In the genomic region with DNA sequence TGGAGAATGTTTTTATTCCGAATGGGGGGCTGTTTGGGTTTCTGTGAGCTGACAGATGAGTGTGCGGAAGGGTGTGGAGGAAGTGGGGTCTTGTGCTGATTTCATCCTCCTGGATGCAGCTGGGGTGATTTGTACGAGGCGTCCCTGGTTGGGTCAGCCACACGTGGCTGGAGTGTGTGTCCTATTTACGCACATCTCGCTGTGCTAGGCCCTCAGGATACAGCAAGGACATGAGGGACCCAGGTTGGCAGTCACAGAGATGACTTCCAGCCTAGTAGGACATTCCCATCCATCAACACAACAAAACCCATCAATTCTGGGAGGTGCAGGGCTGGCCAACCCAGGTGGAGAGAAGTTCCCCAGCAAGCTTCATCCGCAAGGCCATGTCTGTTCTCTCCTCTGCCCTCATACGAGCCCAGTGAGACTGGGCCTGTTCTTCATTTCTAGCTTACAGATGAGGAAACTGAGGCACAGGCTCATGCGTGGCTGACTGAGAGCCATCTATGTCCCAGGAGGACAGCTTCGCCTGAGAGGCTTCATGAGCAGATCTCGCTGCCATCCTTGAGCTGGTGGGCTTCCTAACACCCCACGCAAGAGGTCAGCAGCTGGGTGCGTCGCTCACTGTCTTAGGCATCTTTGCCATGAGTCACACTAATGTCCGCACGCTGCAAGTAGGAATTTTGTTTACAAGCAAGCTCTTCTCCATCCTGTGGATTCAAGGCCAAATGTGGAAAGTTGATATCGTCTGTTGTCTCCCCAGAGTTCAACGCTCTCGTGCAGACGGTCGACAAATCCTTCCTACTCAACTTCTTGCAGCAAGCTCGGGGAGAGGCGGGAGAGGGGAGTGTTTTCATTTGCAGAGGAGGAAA, we compare ENCODE assay signal across 14 cellular contexts. TPM values are rescaled to one million over a fixed set of nuclear protein-coding genes. Genes with fewer than 3 reads are reported as not detected.
DNase-seq lines count a peak whose midpoint lies in the region; ATAC-seq and TF ChIP-seq lines count a peak whose summit lies in the region.
"Had no signal": no experiment of that assay in that cellular context is flagged by ENCODE, and none has a peak within 500 bp of the region (broad histone marks: within the 10 kb centered on the region; RNA-seq: fewer than 3 reads in every experiment).

No MANE protein-coding gene starts in this region.

- no peak overlapping the region for H3K27ac Mint-ChIP-seq in GM23338

- no peaks in the 10 kb centered on the region for H3K27me3 Mint-ChIP-seq in GM23338 (ENCODE audit: insufficient read depth, low read depth, poor library complexity)

- H3F3A ChIP-seq in GM23338 (replicated peaks; ENCODE audit: low read depth), result no peaks in the 10 kb centered on the region

- H3K4me1 Mint-ChIP-seq in GM23338, result peaks cover 10% of the 10 kb centered on the region

- no peak overlapping the region for H3K27ac ChIP-seq in GM23338 (ENCODE audit: low read depth)
- H3K27ac ChIP-seq in foreskin keratinocyte, result no peak overlapping the region
- H3K27ac ChIP-seq: psoas muscle had no signal

- H3K27me3 ChIP-seq in GM23338 (ENCODE audit: insufficient read depth) (no peaks in the 10 kb centered on the region), foreskin keratinocyte (no peaks in the 10 kb centered on the region)

- H2AFZ ChIP-seq in GM23338, result 0 out of 2 replicates have a peak overlapping the region, but pooled peaks have one; percentile 23

- H4K20me1 ChIP-seq in GM23338 (replicated peaks; ENCODE audit: insufficient read depth), result no peaks in the 10 kb centered on the region

- TF ChIP-seq CTCF in AG09319 (IDR thresholded peaks at IDR 0.05; ENCODE audit: low read depth, low read length) (no peak), GM23338 (conservative IDR thresholded peaks at IDR 0.05; ENCODE audit: low read depth in 2 of 2) (no peak), foreskin keratinocyte (conservative IDR thresholded peaks at IDR 0.05) (no peak)

- no peaks in the 10 kb centered on the region for H3K79me2 ChIP-seq in GM23338 (replicated peaks; ENCODE audit: insufficient read depth)

- no peak overlapping the region for H3K4me2 ChIP-seq in GM23338

- no peak overlapping the region for H3K4me3 ChIP-seq in GM23338
- H3K4me3 ChIP-seq: psoas muscle had no signal

- ATAC-seq in GM23338 (no peak), foreskin keratinocyte (no peak)
- ATAC-seq: psoas muscle had no signal

- no peak overlapping the region for H3K4me3 Mint-ChIP-seq in GM23338

- DNase-seq in AG09319 (ENCODE audit: extremely low read depth, low read depth) (peak; percentile 58), GM23338 (ENCODE audit: low spot score) (no peak), amniotic epithelial cell (ENCODE audit: low read depth) (peak; percentile 91), lung microvascular endothelial cell (ENCODE audit: low read depth in 2 of 2) (peak; percentile 26 to 89), foreskin keratinocyte (no peak), cerebellum (ENCODE audit: low spot score) (no peak), Ammon's horn (ENCODE audit: low spot score) (no peak), activated gamma-delta T cell (lab: John Stamatoyannopoulos, UW) (no peak)
- DNase-seq: BE2C; effector CD8-positive, alpha-beta T cell; NCI-H524; psoas muscle; RPMI8226; stimulated activated CD4-positive, alpha-beta T cell treated with anti-CD3 and anti-CD28 coated beads, Interleukin-2, amount 100 ng/mL, for 24 hours had no signal

- no peaks in the 10 kb centered on the region for H3K9me3 Mint-ChIP-seq in GM23338

- H3K4me1 ChIP-seq in GM23338 (ENCODE audit: insufficient read depth) (no peaks in the 10 kb centered on the region), foreskin keratinocyte (no peaks in the 10 kb centered on the region)
- H3K4me1 ChIP-seq: BE2C, psoas muscle had no signal

- no peaks in the 10 kb centered on the region for H3K9me2 ChIP-seq in GM23338 (ENCODE audit: insufficient read depth)

- H3K36me3 Mint-ChIP-seq in GM23338 (ENCODE audit: low read depth), result no peaks in the 10 kb centered on the region

- H3K36me3 ChIP-seq in GM23338 (ENCODE audit: insufficient read depth), result no peaks in the 10 kb centered on the region
- H3K36me3 ChIP-seq: BE2C had no signal

TF ChIP-seq in GM23338, 12 proteins besides CTCF, POLR2A, EP300 and RAD21:
- no peak for TF ChIP-seq CREB1 (CRISPR knock-in tag; IDR thresholded peaks at IDR 0.05; ENCODE audit: low read depth)
- no peak for TF ChIP-seq NANOG (IDR thresholded peaks at IDR 0.05; ENCODE audit: borderline replicate concordance)
- TF ChIP-seq, protein P1, sequence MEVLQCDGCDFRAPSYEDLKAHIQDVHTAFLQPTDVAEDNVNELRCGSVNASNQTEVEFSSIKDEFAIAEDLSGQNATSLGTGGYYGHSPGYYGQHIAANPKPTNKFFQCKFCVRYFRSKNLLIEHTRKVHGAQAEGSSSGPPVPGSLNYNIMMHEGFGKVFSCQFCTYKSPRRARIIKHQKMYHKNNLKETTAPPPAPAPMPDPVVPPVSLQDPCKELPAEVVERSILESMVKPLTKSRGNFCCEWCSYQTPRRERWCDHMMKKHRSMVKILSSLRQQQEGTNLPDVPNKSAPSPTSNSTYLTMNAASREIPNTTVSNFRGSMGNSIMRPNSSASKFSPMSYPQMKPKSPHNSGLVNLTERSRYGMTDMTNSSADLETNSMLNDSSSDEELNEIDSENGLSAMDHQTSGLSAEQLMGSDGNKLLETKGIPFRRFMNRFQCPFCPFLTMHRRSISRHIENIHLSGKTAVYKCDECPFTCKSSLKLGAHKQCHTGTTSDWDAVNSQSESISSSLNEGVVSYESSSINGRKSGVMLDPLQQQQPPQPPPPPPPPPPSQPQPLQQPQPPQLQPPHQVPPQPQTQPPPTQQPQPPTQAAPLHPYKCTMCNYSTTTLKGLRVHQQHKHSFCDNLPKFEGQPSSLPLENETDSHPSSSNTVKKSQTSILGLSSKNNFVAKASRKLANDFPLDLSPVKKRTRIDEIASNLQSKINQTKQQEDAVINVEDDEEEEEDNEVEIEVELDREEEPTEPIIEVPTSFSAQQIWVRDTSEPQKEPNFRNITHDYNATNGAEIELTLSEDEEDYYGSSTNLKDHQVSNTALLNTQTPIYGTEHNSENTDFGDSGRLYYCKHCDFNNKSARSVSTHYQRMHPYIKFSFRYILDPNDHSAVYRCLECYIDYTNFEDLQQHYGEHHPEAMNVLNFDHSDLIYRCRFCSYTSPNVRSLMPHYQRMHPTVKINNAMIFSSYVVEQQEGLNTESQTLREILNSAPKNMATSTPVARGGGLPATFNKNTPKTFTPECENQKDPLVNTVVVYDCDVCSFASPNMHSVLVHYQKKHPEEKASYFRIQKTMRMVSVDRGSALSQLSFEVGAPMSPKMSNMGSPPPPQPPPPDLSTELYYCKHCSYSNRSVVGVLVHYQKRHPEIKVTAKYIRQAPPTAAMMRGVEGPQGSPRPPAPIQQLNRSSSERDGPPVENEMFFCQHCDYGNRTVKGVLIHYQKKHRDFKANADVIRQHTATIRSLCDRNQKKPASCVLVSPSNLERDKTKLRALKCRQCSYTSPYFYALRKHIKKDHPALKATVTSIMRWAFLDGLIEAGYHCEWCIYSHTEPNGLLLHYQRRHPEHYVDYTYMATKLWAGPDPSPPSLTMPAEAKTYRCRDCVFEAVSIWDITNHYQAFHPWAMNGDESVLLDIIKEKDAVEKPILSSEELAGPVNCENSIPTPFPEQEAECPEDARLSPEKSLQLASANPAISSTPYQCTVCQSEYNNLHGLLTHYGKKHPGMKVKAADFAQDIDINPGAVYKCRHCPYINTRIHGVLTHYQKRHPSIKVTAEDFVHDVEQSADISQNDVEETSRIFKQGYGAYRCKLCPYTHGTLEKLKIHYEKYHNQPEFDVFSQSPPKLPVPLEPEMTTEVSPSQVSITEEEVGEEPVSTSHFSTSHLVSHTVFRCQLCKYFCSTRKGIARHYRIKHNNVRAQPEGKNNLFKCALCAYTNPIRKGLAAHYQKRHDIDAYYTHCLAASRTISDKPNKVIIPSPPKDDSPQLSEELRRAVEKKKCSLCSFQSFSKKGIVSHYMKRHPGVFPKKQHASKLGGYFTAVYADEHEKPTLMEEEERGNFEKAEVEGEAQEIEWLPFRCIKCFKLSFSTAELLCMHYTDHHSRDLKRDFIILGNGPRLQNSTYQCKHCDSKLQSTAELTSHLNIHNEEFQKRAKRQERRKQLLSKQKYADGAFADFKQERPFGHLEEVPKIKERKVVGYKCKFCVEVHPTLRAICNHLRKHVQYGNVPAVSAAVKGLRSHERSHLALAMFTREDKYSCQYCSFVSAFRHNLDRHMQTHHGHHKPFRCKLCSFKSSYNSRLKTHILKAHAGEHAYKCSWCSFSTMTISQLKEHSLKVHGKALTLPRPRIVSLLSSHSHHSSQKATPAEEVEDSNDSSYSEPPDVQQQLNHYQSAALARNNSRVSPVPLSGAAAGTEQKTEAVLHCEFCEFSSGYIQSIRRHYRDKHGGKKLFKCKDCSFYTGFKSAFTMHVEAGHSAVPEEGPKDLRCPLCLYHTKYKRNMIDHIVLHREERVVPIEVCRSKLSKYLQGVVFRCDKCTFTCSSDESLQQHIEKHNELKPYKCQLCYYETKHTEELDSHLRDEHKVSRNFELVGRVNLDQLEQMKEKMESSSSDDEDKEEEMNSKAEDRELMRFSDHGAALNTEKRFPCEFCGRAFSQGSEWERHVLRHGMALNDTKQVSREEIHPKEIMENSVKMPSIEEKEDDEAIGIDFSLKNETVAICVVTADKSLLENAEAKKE (CRISPR knock-in tag; IDR thresholded peaks at IDR 0.05), result no peak
- TF ChIP-seq JUNB (IDR thresholded peaks at IDR 0.05; ENCODE audit: unreplicated experiment), result no peak

RNA-seq across cellular contexts. Expression of a gene that starts 24.4 kb away (rescaled TPM):
- total RNA-seq in GM23338 (2014; rRNA removed; shearing (Covaris generic)), result 1.4 and 2.8 TPM in 2 replicates
- polyA plus RNA-seq in GM23338 (2016; fragmentation: Nextera tagmentation; extraction: Ambion mirVana) (0.47 and 1.3 TPM in 2 replicates), foreskin keratinocyte (not detected in 2 replicates)
- total RNA-seq in lung microvascular endothelial cell (2.2 and 34.5 TPM in 2 replicates), foreskin keratinocyte (not detected in 2 replicates), cerebellum (3.7 TPM)

Comparison
In these comparisons a context has a peak if more than half of its experiments do, and no peak if none do; other contexts are left out.
1. DNase-seq: peak in AG09319 (single experiment), amniotic epithelial cell (single experiment) and lung microvascular endothelial cell (2 of 2); none in GM23338 (single experiment), foreskin keratinocyte (0 of 2), cerebellum (single experiment), Ammon's horn (single experiment) and activated gamma-delta T cell (single experiment).